Comparison of ENCODE assay signal across 8 cellular contexts in the genomic region with DNA sequence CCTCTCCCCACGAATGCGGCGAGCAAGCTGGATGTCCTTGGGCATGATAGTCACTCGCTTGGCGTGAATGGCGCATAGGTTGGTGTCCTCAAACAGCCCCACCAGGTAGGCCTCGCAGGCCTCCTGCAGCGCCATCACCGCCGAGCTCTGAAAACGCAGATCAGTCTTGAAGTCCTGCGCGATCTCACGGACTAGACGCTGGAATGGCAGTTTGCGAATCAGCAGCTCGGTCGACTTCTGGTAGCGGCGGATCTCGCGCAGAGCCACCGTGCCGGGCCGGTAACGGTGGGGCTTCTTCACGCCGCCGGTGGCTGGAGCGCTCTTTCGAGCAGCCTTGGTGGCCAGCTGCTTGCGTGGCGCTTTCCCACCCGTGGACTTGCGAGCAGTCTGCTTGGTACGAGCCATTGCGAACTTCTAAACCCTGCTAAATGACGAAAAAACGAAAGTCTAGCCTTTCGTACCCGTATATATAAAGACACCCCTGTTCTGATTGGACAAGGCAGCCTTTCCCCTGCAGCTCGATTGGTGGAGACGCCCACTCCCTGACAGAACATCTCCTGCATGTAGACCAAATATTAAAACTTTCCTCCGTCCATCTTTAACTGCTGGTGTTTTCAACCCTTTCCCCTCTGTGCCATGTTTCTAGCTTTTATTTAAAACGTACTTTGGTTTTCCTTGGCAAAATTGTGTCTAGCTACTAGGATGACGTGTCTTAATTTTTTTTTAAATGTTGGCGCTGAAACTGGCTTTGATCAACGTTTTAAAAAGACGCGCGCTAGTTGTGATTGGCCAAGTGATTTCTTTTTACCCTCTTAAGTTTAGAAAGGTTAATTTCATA.
DNase-seq lines count a peak whose midpoint lies in the region; ATAC-seq and TF ChIP-seq lines count a peak whose summit lies in the region.

No MANE protein-coding gene starts in this region.

- H2AFZ ChIP-seq in ACC112 (ENCODE audit: low read length, unreplicated experiment), result no peak overlapping the region

- peaks cover 32% of the 10 kb centered on the region for H3K79me2 ChIP-seq in ACC112 (ENCODE audit: control insufficient read depth, insufficient read depth, low read length, unreplicated experiment)

- peak; percentile 20 for TF ChIP-seq CTCF in choroid plexus epithelial cell (conservative IDR thresholded peaks at IDR 0.05; ENCODE audit: low read depth, low read length)

- H3K4me1 ChIP-seq in ACC112 (ENCODE audit: control insufficient read depth, insufficient read depth, low read length, unreplicated experiment), result peaks cover 4% of the 10 kb centered on the region

- H3K27ac ChIP-seq in ACC112 (ENCODE audit: low read depth, low read length), result peak overlapping the region; percentile 81

- peak; percentile 75 for DNase-seq in NCI-H2196 (lab: John Stamatoyannopoulos, UW; ENCODE audit: unreplicated experiment)
- peak in 3 of 4 experiments; percentile 42 to 64 (median 64) for DNase-seq in activated CD4-positive, CD25-positive, alpha-beta regulatory T cell (lab: John Stamatoyannopoulos, UW)
- peak; percentile 97 for DNase-seq in choroid plexus epithelial cell (ENCODE audit: low read depth)
- DNase-seq in kidney tubule cell (ENCODE audit: low spot score), result peak; percentile 88
- DNase-seq in stimulated activated CD4-positive, alpha-beta T cell treated with anti-CD3 and anti-CD28 coated beads, Interleukin-1b, Interleukin-23, amount 100 ng/mL, for 4 hours (ENCODE audit: low read depth in 2 of 2), result peak; percentile 42 to 63

- ATAC-seq in GM18511 (IDR thresholded peaks at IDR 0.05; ENCODE audit: unreplicated experiment), result peak; percentile 39
- ATAC-seq in HG03095 (IDR thresholded peaks at IDR 0.05; ENCODE audit: unreplicated experiment), result peak; percentile 38

- no peaks in the 10 kb centered on the region for H3K27me3 ChIP-seq in ACC112 (ENCODE audit: insufficient read depth, low read length)

- H3K4me3 ChIP-seq in ACC112 (ENCODE audit: low read depth, low read length), result peak overlapping the region; percentile 94
- peak overlapping the region; percentile 80 for H3K4me3 ChIP-seq in choroid plexus epithelial cell (ENCODE audit: low read depth, low read length)

- peaks cover 8% of the 10 kb centered on the region; the same call in 1 of the 2 replicates for H3K36me3 ChIP-seq in ACC112 (ENCODE audit: insufficient read depth, low read length)

Comparison
In these comparisons a context has a peak if more than half of its experiments do, and no peak if none do; other contexts are left out.
1. Peak in every context shown above with its lines: DNase-seq, ATAC-seq, H3K4me3 ChIP-seq and H3K27ac ChIP-seq.